Comparison of ENCODE assay signal across 8 cellular contexts in the genomic region with DNA sequence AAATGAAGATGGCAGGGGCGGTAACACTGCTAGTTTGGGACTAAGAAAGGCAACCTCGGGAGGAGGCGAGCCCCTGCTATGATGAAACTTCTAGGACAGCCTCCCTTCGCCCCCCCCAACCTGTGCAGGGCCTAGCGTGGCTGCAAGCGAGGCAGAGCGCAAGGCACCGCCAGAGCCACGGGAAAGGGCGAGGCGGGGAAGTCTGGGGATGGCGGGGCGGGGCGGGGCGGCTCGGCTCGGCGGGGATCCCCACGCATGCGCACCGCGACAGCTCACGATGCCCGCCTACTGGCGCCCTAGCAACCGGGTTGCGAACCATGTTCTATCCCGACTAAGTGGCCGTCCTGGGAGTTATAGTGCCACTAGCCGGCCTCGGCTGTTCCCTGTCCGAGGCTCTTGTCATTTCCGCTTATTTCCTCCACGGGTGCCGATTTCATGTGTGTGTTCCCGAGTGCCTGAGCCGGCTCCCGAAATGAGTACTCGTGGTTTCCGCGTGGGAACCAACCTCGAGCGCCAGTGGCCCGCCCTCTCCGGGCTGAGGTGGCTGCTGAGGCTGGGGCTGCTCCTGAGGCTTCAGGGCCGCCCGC. TPM values are rescaled to one million over a fixed set of nuclear protein-coding genes. Genes with fewer than 3 reads are reported as not detected.
DNase-seq lines count a peak whose midpoint lies in the region; ATAC-seq and TF ChIP-seq lines count a peak whose summit lies in the region.

No MANE protein-coding gene starts in this region.

- BruUV-seq in Calu3 (replicated peaks; lab: Mats Ljungman, UMichigan), result no TSS peak

- peak overlapping the region; percentile 73 for H3K9ac ChIP-seq in mucosa of stomach (ENCODE audit: low read length)

- H3K4me1 Mint-ChIP-seq in Calu3 (ENCODE audit: low read depth, unreplicated experiment), result peaks cover 17% of the 10 kb centered on the region

- peaks cover 23% of the 10 kb centered on the region for H3K36me3 Mint-ChIP-seq in Calu3 (ENCODE audit: insufficient read depth, unreplicated experiment)

- TF ChIP-seq POLR2A in erythroblast (IDR thresholded peaks at IDR 0.05; ENCODE audit: low read length), result no peak

- H3K4me1 ChIP-seq in mucosa of stomach (ENCODE audit: control insufficient read depth, insufficient read depth, low read length), result no peaks in the 10 kb centered on the region

- no peaks in the 10 kb centered on the region for H3K36me3 ChIP-seq in mucosa of stomach (ENCODE audit: control insufficient read depth, insufficient read depth, low read length)

- CTCF ChIA-PET in Calu3 (lab: Charles Lee), result interaction anchor here (0.7 to 1.1 kb wide), 2 partner anchors 29 to 115 kb away, joined by 3 to 7 read pairs; a partner anchor contains a TSS

- H3K27ac Mint-ChIP-seq in Calu3 (ENCODE audit: unreplicated experiment), result peak overlapping the region; percentile 87

- H3K4me3 Mint-ChIP-seq in Calu3 (ENCODE audit: low read depth, unreplicated experiment), result peak overlapping the region; percentile 95

- no peaks in the 10 kb centered on the region for H3K27me3 Mint-ChIP-seq in Calu3 (ENCODE audit: unreplicated experiment)

- no peak for TF ChIP-seq CTCF in Calu3 (IDR thresholded peaks at IDR 0.05; ENCODE audit: unreplicated experiment)

- H3K4me3 ChIP-seq in mucosa of stomach (ENCODE audit: low read length), result peak overlapping the region; percentile 71

- intact Hi-C loops in Calu3 (cut with micrococcal nuclease; ENCODE audit: unreplicated experiment), result no loop called here

- no peaks in the 10 kb centered on the region for H3K27me3 ChIP-seq in mucosa of stomach (ENCODE audit: control insufficient read depth, insufficient read depth, low read length)

- peak; percentile 79 for DNase-seq in Calu3
- peak; percentile 85 for DNase-seq in HuH-7 (ENCODE audit: low spot score)
- peak; percentile 88 for DNase-seq in OCI-M1 (lab: John Stamatoyannopoulos, UW)
- DNase-seq in activated T-cell treated with anti-CD3 and anti-CD28 coated beads for 48 hours (ENCODE audit: low read depth), result peak; percentile 69
- peak; percentile 85 to 90 for DNase-seq in erythroblast (lab: John Stamatoyannopoulos, UW)
- DNase-seq in stimulated activated CD8-positive, alpha-beta memory T cell treated with anti-CD3 and anti-CD28 coated beads, Interleukin-7, amount 100 ng/mL, for 1 hour (ENCODE audit: low read depth in 2 of 2), result peak; percentile 45 to 47

- H3K9me3 ChIP-seq in mucosa of stomach (ENCODE audit: control insufficient read depth, low read length), result no peaks in the 10 kb centered on the region

- ATAC-seq in GM21447 (IDR thresholded peaks at IDR 0.05; ENCODE audit: unreplicated experiment), result peak; percentile 57

- no peaks in the 10 kb centered on the region for H3K9me3 Mint-ChIP-seq in Calu3 (ENCODE audit: low read depth, unreplicated experiment)

RNA-seq across cellular contexts. Expression of a gene that starts 28.7 kb away (rescaled TPM):
- total RNA-seq in Calu3 (2022), result 225 and 252 TPM in 2 replicates

Comparison
In these comparisons a context has a peak if more than half of its experiments do, and no peak if none do; other contexts are left out.
1. Peak in every context shown above with its lines: DNase-seq, ATAC-seq and H3K4me3 ChIP-seq.